ENCODE assay signal across 1 cellular context in genomic region chr1:26837665-26838064, GRCh38.
TF ChIP-seq lines count a peak whose summit lies in the region.

No MANE protein-coding gene starts in this region.

TF ChIP-seq in HEK293, 187 proteins besides CTCF, POLR2A, EP300 and RAD21:
- TF ChIP-seq ZNF623 (tag by site-specific recombination; IDR thresholded peaks at IDR 0.05), result peak; percentile 51
TF ChIP-seq in HEK293: peak in this region for 1; not testable (repeated sequence) for 186.
